ENCODE assay signal across 18 cellular contexts in the genomic region with DNA sequence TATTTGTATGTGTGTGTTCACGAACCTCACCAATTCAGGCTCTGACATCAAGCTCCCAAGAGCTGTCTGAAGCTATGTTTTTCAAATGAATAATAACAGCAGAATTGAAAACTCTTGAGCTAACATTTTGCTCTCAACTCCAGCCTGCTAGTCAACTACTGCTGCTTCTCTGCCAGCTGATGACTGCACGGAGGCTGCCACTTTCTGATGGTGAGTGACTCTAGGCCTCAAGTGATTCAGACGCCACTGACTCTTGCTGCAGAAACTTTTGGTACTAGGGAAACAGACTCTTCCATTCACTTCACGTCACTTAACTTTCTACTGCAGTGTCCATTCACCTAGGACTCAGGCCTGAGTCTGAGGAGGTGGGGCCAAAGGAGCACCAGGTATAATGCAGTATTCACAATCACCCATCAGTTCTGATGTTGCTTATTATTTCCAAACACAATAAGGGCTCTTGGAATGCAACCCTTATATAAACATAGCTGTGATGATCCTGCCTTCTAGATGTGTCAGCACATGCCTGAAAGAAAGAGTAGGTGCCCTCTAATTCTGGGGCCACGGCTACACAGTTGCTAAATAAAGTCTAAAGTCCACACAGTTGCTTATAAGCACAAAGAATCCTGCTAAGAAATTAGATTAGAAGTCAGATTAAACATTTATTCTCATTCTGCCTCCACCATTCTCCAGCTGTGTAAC. TPM values are rescaled to one million over a fixed set of nuclear protein-coding genes. Genes with fewer than 3 reads are reported as not detected.
A peak's percentile ranks its signal among the peaks of the same experiment; 100 is the strongest.
DNase-seq lines count a peak whose midpoint lies in the region; ATAC-seq and TF ChIP-seq lines count a peak whose summit lies in the region.
"Had no signal": no experiment of that assay in that cellular context is flagged by ENCODE, and none has a peak within 500 bp of the region (broad histone marks: within the 10 kb centered on the region; RNA-seq: fewer than 3 reads in every experiment).

No MANE protein-coding gene starts in this region.

- peaks cover 17% of the 10 kb centered on the region for H3K27me3 Mint-ChIP-seq in activated naive CD8-positive, alpha-beta T cell treated with anti-CD3 and anti-CD28 coated beads for 36 hours
- peaks cover 15% of the 10 kb centered on the region for H3K27me3 Mint-ChIP-seq in activated naive CD8-positive, alpha-beta T cell treated with anti-CD3 and anti-CD28 coated beads, Interleukin-2, amount 50 U/mL, for 24 hours

- H3K27ac ChIP-seq in RWPE2 (ENCODE audit: poor library complexity, severe bottlenecking) = peak overlapping the region; percentile 1
- H3K27ac ChIP-seq in MM.1S (ENCODE audit: low read length) = no peak overlapping the region
- H3K27ac ChIP-seq: hepatocyte, neutrophil, right lobe of liver had no signal

- no peak overlapping the region for H3K4me2 ChIP-seq in MM.1S (ENCODE audit: low read depth, low read length)
- H3K4me2 ChIP-seq: hepatocyte had no signal

- no peaks in the 10 kb centered on the region for H3K36me3 Mint-ChIP-seq in activated naive CD8-positive, alpha-beta T cell treated with anti-CD3 and anti-CD28 coated beads for 36 hours
- H3K36me3 Mint-ChIP-seq in activated naive CD8-positive, alpha-beta T cell treated with anti-CD3 and anti-CD28 coated beads, Interleukin-2, amount 50 U/mL, for 24 hours (ENCODE audit: low read depth) = no peaks in the 10 kb centered on the region
- H3K36me3 Mint-ChIP-seq: activated naive CD8-positive, alpha-beta T cell; CD4-positive, CD25-positive, alpha-beta regulatory T cell had no signal

- no peaks in the 10 kb centered on the region for H3K79me2 ChIP-seq in MM.1S (ENCODE audit: low read length)
- H3K79me2 ChIP-seq: hepatocyte had no signal

- no peaks in the 10 kb centered on the region for H3K36me3 ChIP-seq in RWPE2 (ENCODE audit: low read depth)
- no peaks in the 10 kb centered on the region for H3K36me3 ChIP-seq in MM.1S (replicated peaks; ENCODE audit: insufficient read depth, low read length)
- H3K36me3 ChIP-seq: neutrophil, right lobe of liver had no signal

- no peaks in the 10 kb centered on the region for H3F3A ChIP-seq in MM.1S (ENCODE audit: insufficient read depth, low read length)

- H2AFZ ChIP-seq in MM.1S (ENCODE audit: low read length) = no peak overlapping the region
- H2AFZ ChIP-seq: hepatocyte had no signal

- no peaks in the 10 kb centered on the region for H3K9me2 ChIP-seq in MM.1S (replicated peaks; ENCODE audit: insufficient read depth, low read length)

- H3K27me3 ChIP-seq in RWPE2 (ENCODE audit: insufficient read depth, poor library complexity, severe bottlenecking) = no peaks in the 10 kb centered on the region
- no peaks in the 10 kb centered on the region for H3K27me3 ChIP-seq in MM.1S (replicated peaks; ENCODE audit: insufficient read depth, low read length)
- H3K27me3 ChIP-seq: right lobe of liver had no signal

- H3K9me3 Mint-ChIP-seq in activated naive CD8-positive, alpha-beta T cell treated with anti-CD3 and anti-CD28 coated beads for 36 hours = no peaks in the 10 kb centered on the region
- no peaks in the 10 kb centered on the region for H3K9me3 Mint-ChIP-seq in activated naive CD8-positive, alpha-beta T cell treated with anti-CD3 and anti-CD28 coated beads, Interleukin-2, amount 50 U/mL, for 24 hours
- H3K9me3 Mint-ChIP-seq: CD4-positive, CD25-positive, alpha-beta regulatory T cell had no signal

- H3K4me1 ChIP-seq in RWPE2 (ENCODE audit: insufficient read depth, poor library complexity, severe bottlenecking) = peaks cover 8% of the 10 kb centered on the region
- H3K4me1 ChIP-seq in MM.1S (ENCODE audit: low read length) = no peaks in the 10 kb centered on the region
- H3K4me1 ChIP-seq: right lobe of liver had no signal

- TF ChIP-seq CTCF in RWPE2 (IDR thresholded peaks at IDR 0.05; ENCODE audit: poor library complexity, severe bottlenecking) = no peak
- TF ChIP-seq CTCF in MM.1S (IDR thresholded peaks at IDR 0.05; ENCODE audit: low read length) = no peak
- no peak for TF ChIP-seq CTCF in GM10266 (IDR thresholded peaks at IDR 0.05; ENCODE audit: control insufficient read depth, insufficient read depth, low read depth, missing control alignments)

- H3K9me3 ChIP-seq in RWPE2 (ENCODE audit: severe bottlenecking) (no peaks in the 10 kb centered on the region), MM.1S (replicated peaks; ENCODE audit: insufficient read depth, low read length) (no peaks in the 10 kb centered on the region)
- H3K9me3 ChIP-seq: neutrophil, right lobe of liver had no signal

- no peak overlapping the region for H3K4me3 Mint-ChIP-seq in activated naive CD8-positive, alpha-beta T cell treated with anti-CD3 and anti-CD28 coated beads for 36 hours
- no peak overlapping the region for H3K4me3 Mint-ChIP-seq in activated naive CD8-positive, alpha-beta T cell treated with anti-CD3 and anti-CD28 coated beads, Interleukin-2, amount 50 U/mL, for 24 hours
- H3K4me3 Mint-ChIP-seq: activated naive CD8-positive, alpha-beta T cell; CD4-positive, CD25-positive, alpha-beta regulatory T cell had no signal

- H3K4me1 Mint-ChIP-seq in activated naive CD8-positive, alpha-beta T cell treated with anti-CD3 and anti-CD28 coated beads for 36 hours = peaks cover 1% of the 10 kb centered on the region
- no peaks in the 10 kb centered on the region for H3K4me1 Mint-ChIP-seq in activated naive CD8-positive, alpha-beta T cell treated with anti-CD3 and anti-CD28 coated beads, Interleukin-2, amount 50 U/mL, for 24 hours

- H3K9ac ChIP-seq in MM.1S (ENCODE audit: low read length) = no peak overlapping the region

- no peaks in the 10 kb centered on the region for H4K20me1 ChIP-seq in MM.1S (ENCODE audit: insufficient read depth, low read length)

- no peak for DNase-seq in activated naive CD8-positive, alpha-beta T cell treated with anti-CD3 and anti-CD28 coated beads for 36 hours
- no peak for DNase-seq in activated naive CD8-positive, alpha-beta T cell treated with anti-CD3 and anti-CD28 coated beads, Interleukin-2, amount 50 U/mL, for 24 hours
- DNase-seq in RWPE2 (ENCODE audit: low spot score) = no peak
- DNase-seq in fibroblast of gingiva (ENCODE audit: low read depth) = peak; percentile 44
- DNase-seq in MM.1S = no peak
- DNase-seq in GM10266 (ENCODE audit: extremely low spot score) = no peak
- no peak for DNase-seq in amygdala (lab: John Stamatoyannopoulos, UW)
- DNase-seq: 8988T; CD4-positive, CD25-positive, alpha-beta regulatory T cell; DMS79 treated with DMSO at 0.1 percent for 48 hours; right lobe of liver; SHP77 had no signal

- peak overlapping the region; percentile 48 for H3K27ac Mint-ChIP-seq in activated naive CD8-positive, alpha-beta T cell treated with anti-CD3 and anti-CD28 coated beads for 36 hours
- H3K27ac Mint-ChIP-seq in activated naive CD8-positive, alpha-beta T cell treated with anti-CD3 and anti-CD28 coated beads, Interleukin-2, amount 50 U/mL, for 24 hours = no peak overlapping the region
- H3K27ac Mint-ChIP-seq: activated naive CD8-positive, alpha-beta T cell; CD4-positive, CD25-positive, alpha-beta regulatory T cell had no signal

- H3K4me3 ChIP-seq in RWPE2 (ENCODE audit: severe bottlenecking) (no peak overlapping the region), MM.1S (ENCODE audit: low read length) (no peak overlapping the region)
- H3K4me3 ChIP-seq: hepatocyte, right lobe of liver had no signal

- ATAC-seq in activated naive CD8-positive, alpha-beta T cell treated with anti-CD3 and anti-CD28 coated beads, Interleukin-2, amount 50 U/mL, for 24 hours = no peak
- ATAC-seq in RWPE2 (ENCODE audit: low read depth) (peak; percentile 94), GM21786 (IDR thresholded peaks at IDR 0.05; ENCODE audit: unreplicated experiment) (no peak)

RNA-seq across cellular contexts. Expression of a gene that starts 16.0 kb away (rescaled TPM):
- 1 to 10 TPM; 1.3 to 2.3 TPM for total RNA-seq in activated naive CD8-positive, alpha-beta T cell treated with anti-CD3 and anti-CD28 coated beads for 36 hours

RNA-seq across cellular contexts. Expression of a gene that starts 53.2 kb away (rescaled TPM):
- total RNA-seq in activated naive CD8-positive, alpha-beta T cell treated with anti-CD3 and anti-CD28 coated beads for 36 hours = not detected
- total RNA-seq: CD4-positive, CD25-positive, alpha-beta regulatory T cell; hepatocyte; mononuclear cell; right lobe of liver; T-helper 2 cell treated with Interferon-gamma antibody and Interleukin-4, amounts not matched to agents 100 ng/mL and 5 ng/mL, for 36 hours had no signal
